In the genomic region with DNA sequence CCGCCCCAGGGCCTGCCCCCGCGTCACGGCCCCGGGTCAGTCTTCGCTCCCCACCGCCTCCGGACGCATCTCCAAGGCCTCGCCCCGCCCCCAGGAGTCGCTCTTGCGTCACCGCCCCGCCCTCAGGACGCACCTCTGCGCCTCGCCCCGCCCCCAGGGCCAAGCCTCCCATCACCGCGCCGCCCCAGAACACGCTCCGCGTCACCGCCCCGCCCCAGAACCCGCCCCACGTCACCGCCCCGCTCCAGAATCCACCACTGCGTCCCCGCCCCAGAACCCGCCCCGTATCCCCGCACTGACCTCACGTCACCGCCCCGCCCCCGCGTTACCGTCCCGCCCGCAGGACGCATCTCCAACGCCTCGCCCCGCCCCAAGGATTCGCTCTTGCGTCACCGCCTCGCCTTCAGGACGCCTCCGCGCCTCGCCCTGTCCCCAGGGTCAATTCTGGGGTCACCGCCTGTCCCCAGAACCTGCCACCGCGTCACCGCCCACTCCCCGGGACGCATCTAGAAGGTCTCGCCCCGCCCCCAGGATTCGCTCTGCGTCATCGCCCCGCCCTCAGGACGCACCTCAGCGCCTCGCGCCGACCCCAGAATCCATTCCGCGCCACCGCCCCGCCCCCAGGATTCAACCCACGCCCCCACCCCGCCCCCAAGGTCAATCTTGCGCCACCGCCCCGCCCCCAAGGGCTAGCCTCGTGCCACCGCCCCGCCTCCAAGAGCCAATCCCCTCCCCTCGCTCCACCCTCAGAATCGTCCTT, we compare ENCODE assay signal across 8 cellular contexts. TPM values are rescaled to one million over a fixed set of nuclear protein-coding genes. Genes with fewer than 3 reads are reported as not detected.
A peak's percentile ranks its signal among the peaks of the same experiment; 100 is the strongest.
DNase-seq lines count a peak whose midpoint lies in the region; ATAC-seq and TF ChIP-seq lines count a peak whose summit lies in the region.

No MANE protein-coding gene starts in this region.

- H3K4me3 Mint-ChIP-seq in T-helper 2 cell treated with Interferon-gamma antibody and Interleukin-4, amounts not matched to agents 5 μg/mL and 100 μg/mL, for 36 hours, result peak overlapping the region; percentile 87

- TF ChIP-seq CTCF in ascending aorta (IDR thresholded peaks at IDR 0.05) (no peak), uterus (IDR thresholded peaks at IDR 0.05) (no peak)

- H3K27me3 Mint-ChIP-seq in T-helper 2 cell treated with Interferon-gamma antibody and Interleukin-4, amounts not matched to agents 5 μg/mL and 100 μg/mL, for 36 hours (ENCODE audit: low read depth), result no peaks in the 10 kb centered on the region

- intact Hi-C loops in ascending aorta (cut with DNase I) (loop anchor here (2.0 to 5.0 kb wide), 4 partner anchors 78 to 1438 kb away; a partner anchor contains a TSS), right cardiac atrium (cut with DNase I) (no loop called here), uterus (cut with DNase I; ENCODE audit: low total_unique reads) (no loop called here)

- ATAC-seq in GM18498 (IDR thresholded peaks at IDR 0.05; ENCODE audit: unreplicated experiment) (peak; percentile 48), HG02943 (IDR thresholded peaks at IDR 0.05; ENCODE audit: low read depth, unreplicated experiment) (peak; percentile 41), right cardiac atrium (peak; percentile 79 to 83)

- peak overlapping the region; percentile 100 for H3K27ac Mint-ChIP-seq in T-helper 2 cell treated with Interferon-gamma antibody and Interleukin-4, amounts not matched to agents 5 μg/mL and 100 μg/mL, for 36 hours

- WGBS in right cardiac atrium, result 1% methylated on average over 87 of the region's 87 CpGs

- H3K4me3 ChIP-seq in ascending aorta (peak overlapping the region; percentile 72 to 82), right cardiac atrium (ENCODE audit: low read length) (peak overlapping the region; percentile 94), uterus (peak overlapping the region; percentile 79 to 99)

- H3K9me3 Mint-ChIP-seq in T-helper 2 cell treated with Interferon-gamma antibody and Interleukin-4, amounts not matched to agents 5 μg/mL and 100 μg/mL, for 36 hours, result no peaks in the 10 kb centered on the region

- H3K4me1 ChIP-seq in ascending aorta (peaks cover 7 to 25% of the 10 kb centered on the region in 2 donors), right cardiac atrium (ENCODE audit: control insufficient read depth, insufficient read depth, low read length) (peaks cover 6% of the 10 kb centered on the region), uterus (peaks cover 7% of the 10 kb centered on the region in 2 donors)

- H3K27me3 ChIP-seq in ascending aorta (no peaks in the 10 kb centered on the region), right cardiac atrium (ENCODE audit: control insufficient read depth, insufficient read depth) (no peaks in the 10 kb centered on the region), uterus (no peaks in the 10 kb centered on the region)

- peak; percentile 92 for DNase-seq in NCI-H187 treated with DMSO at 0.1 percent for 48 hours (lab: John Stamatoyannopoulos, UW)
- peak; percentile 98 for DNase-seq in T-helper 2 cell treated with Interferon-gamma antibody and Interleukin-4, amounts not matched to agents 5 μg/mL and 100 μg/mL, for 36 hours (ENCODE audit: low spot score)
- DNase-seq in ascending aorta (ENCODE audit: low spot score in 2 of 2), result peak; percentile 97 to 100
- DNase-seq in right cardiac atrium, result peak; percentile 100
- peak; percentile 99 for DNase-seq in putamen (ENCODE audit: low spot score)
- DNase-seq in uterus, result peak; percentile 100

- peaks cover 5% of the 10 kb centered on the region for H3K36me3 Mint-ChIP-seq in T-helper 2 cell treated with Interferon-gamma antibody and Interleukin-4, amounts not matched to agents 5 μg/mL and 100 μg/mL, for 36 hours (ENCODE audit: low read depth)

- H3K36me3 ChIP-seq in ascending aorta (peaks cover 0 to 1% of the 10 kb centered on the region in 2 donors), uterus (no peaks in the 10 kb centered on the region)

- H3K27ac ChIP-seq in ascending aorta (peak overlapping the region; percentile 93 to 94), right cardiac atrium (ENCODE audit: low read length) (peak overlapping the region; percentile 99), uterus (peak overlapping the region; percentile 98 to 99)

- peaks cover 44% of the 10 kb centered on the region for H3K4me1 Mint-ChIP-seq in T-helper 2 cell treated with Interferon-gamma antibody and Interleukin-4, amounts not matched to agents 5 μg/mL and 100 μg/mL, for 36 hours (ENCODE audit: low read depth)

- TF ChIP-seq POLR2A in uterus (IDR thresholded peaks at IDR 0.05), result no peak

- no peaks in the 10 kb centered on the region for H3K9me3 ChIP-seq in ascending aorta
- H3K9me3 ChIP-seq in right cardiac atrium (ENCODE audit: control insufficient read depth, low read length), result no peaks in the 10 kb centered on the region
- H3K9me3 ChIP-seq in uterus, result no peaks in the 10 kb centered on the region

RNA-seq across cellular contexts. Expression of a gene that starts 0.4 kb away (rescaled TPM):
- 15.5 TPM for total RNA-seq in ascending aorta
- total RNA-seq in right cardiac atrium, result 10 to 100 TPM in 3 of 4 donors, 1 to 10 TPM in 1; 8.1 to 14.2 (median 13.1) TPM
- 12.8 TPM for polyA plus RNA-seq in right cardiac atrium
- total RNA-seq in uterus, result 10 to 100 TPM in 2 of 4 donors, 1 to 10 TPM in 2; 2.6 to 16.0 (median 8.1) TPM

RNA-seq across cellular contexts. Expression of a gene that starts 2.2 kb away (rescaled TPM):
- total RNA-seq in ascending aorta (11.4 TPM), right cardiac atrium (10 to 100 TPM; 16.2 to 22.6 (median 18.7) TPM), uterus (10 to 100 TPM in 3 of 4 donors, 1 to 10 TPM in 1; 8.8 to 32.4 (median 27.5) TPM)
- polyA plus RNA-seq in right cardiac atrium, result 5.4 TPM

RNA-seq across cellular contexts. Expression of a gene that starts 48.6 kb away (rescaled TPM):
- total RNA-seq in ascending aorta (not detected), right cardiac atrium (not detected), uterus (not detected)
- polyA plus RNA-seq in right cardiac atrium, result not detected

Comparison
In these comparisons a context has a peak if more than half of its experiments do, and no peak if none do; other contexts are left out.
1. Peak in every context shown above with its lines: DNase-seq, ATAC-seq, H3K4me3 ChIP-seq and H3K27ac ChIP-seq.